Comparison of ENCODE assay signal across 1 cellular context in the genomic region with DNA sequence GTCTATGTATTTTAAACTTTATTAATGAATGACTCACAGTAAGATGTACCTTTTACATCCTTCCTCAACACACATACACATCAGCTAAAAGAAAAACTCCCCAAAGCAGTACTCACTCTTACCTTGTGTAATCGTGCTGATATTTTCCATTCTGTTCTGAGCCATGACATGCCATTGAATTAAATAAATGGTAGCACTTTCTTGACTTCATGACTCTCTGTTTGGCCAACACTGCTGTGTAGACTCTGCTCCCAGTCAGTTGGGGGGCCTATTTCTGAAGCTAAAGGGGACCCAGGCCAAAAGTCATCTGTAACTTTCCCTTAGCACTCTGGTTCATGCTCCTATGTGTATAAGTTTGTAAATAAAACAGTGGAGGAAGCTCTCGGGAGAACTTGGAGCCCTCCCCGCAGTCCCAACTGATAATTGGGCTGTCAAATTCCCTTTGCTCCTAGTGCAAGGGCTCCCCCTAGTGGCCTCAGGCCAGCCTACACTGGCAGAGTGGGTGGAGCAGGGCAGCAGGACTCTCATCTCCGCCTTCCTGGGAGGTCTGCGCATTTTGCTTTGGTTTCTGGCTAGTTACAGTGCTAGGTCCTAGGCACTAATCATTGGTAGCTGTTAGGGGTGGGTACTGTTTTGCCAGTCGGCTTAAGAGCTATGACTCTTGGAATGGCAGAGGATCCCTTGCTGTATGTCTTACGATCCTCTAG.
TF ChIP-seq lines count a peak whose summit lies in the region.

No MANE protein-coding gene starts in this region.

TF ChIP-seq in HepG2, 621 proteins besides CTCF, POLR2A, EP300 and RAD21 (continued from another document and continues in another):
- TF ChIP-seq AKNA (CRISPR knock-in tag; IDR thresholded peaks at IDR 0.05; ENCODE audit: borderline replicate concordance) (no peak), ZNF232 (CRISPR knock-in tag; IDR thresholded peaks at IDR 0.05; ENCODE audit: borderline replicate concordance) (no peak), GTF3A (CRISPR knock-in tag; conservative IDR thresholded peaks at IDR 0.05) (no peak), YEATS4 (CRISPR knock-in tag; IDR thresholded peaks at IDR 0.05; ENCODE audit: borderline replicate concordance) (no peak), REPIN1 (CRISPR knock-in tag; IDR thresholded peaks at IDR 0.05; ENCODE audit: borderline replicate concordance, low read depth) (no peak), ZNF709 (CRISPR knock-in tag; IDR thresholded peaks at IDR 0.05) (0 out of 2 replicates have a peak, but pooled peaks have one; percentile 46), DNMT1 (CRISPR knock-in tag; IDR thresholded peaks at IDR 0.05) (0 out of 2 replicates have a peak, but pooled peaks have one; percentile 38), PBX3 (CRISPR knock-in tag; IDR thresholded peaks at IDR 0.05; ENCODE audit: borderline replicate concordance) (no peak), HMG20A (CRISPR knock-in tag; IDR thresholded peaks at IDR 0.05; ENCODE audit: borderline replicate concordance) (no peak; the same call in 1 of the 2 replicates), MLLT10 (CRISPR knock-in tag; IDR thresholded peaks at IDR 0.05) (no peak), GABPB1 (CRISPR knock-in tag; IDR thresholded peaks at IDR 0.05) (no peak; the same call in 1 of the 2 replicates), STAG1 (CRISPR knock-in tag; IDR thresholded peaks at IDR 0.05) (peak; percentile 90), HMGXB4 (CRISPR knock-in tag; IDR thresholded peaks at IDR 0.05; ENCODE audit: borderline replicate concordance in 1 of 2, low read depth in 1 of 2) (peak; percentile 50 to 58; a peak in 2 of 4 replicates), MAZ (IDR thresholded peaks at IDR 0.05; ENCODE audit: borderline replicate concordance, low read depth, low read length) (no peak), MAZ (CRISPR knock-in tag; IDR thresholded peaks at IDR 0.05; ENCODE audit: low read depth) (peak; percentile 43; the same call in 1 of the 2 replicates), NCOA2 (CRISPR knock-in tag; IDR thresholded peaks at IDR 0.05) (0 out of 2 replicates have a peak, but pooled peaks have one; percentile 26), UBTF (CRISPR knock-in tag; IDR thresholded peaks at IDR 0.05) (no peak), ZNF431 (CRISPR knock-in tag; IDR thresholded peaks at IDR 0.05; ENCODE audit: borderline replicate concordance, low read depth) (no peak), KDM3A (CRISPR knock-in tag; IDR thresholded peaks at IDR 0.05; ENCODE audit: low read depth) (peak; percentile 63; the same call in 1 of the 2 replicates), ZNF678 (CRISPR knock-in tag; IDR thresholded peaks at IDR 0.05) (no peak)
- TF ChIP-seq, protein P1, sequence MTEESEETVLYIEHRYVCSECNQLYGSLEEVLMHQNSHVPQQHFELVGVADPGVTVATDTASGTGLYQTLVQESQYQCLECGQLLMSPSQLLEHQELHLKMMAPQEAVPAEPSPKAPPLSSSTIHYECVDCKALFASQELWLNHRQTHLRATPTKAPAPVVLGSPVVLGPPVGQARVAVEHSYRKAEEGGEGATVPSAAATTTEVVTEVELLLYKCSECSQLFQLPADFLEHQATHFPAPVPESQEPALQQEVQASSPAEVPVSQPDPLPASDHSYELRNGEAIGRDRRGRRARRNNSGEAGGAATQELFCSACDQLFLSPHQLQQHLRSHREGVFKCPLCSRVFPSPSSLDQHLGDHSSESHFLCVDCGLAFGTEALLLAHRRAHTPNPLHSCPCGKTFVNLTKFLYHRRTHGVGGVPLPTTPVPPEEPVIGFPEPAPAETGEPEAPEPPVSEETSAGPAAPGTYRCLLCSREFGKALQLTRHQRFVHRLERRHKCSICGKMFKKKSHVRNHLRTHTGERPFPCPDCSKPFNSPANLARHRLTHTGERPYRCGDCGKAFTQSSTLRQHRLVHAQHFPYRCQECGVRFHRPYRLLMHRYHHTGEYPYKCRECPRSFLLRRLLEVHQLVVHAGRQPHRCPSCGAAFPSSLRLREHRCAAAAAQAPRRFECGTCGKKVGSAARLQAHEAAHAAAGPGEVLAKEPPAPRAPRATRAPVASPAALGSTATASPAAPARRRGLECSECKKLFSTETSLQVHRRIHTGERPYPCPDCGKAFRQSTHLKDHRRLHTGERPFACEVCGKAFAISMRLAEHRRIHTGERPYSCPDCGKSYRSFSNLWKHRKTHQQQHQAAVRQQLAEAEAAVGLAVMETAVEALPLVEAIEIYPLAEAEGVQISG (CRISPR knock-in tag; IDR thresholded peaks at IDR 0.05) = no peak; the same call in 1 of the 2 replicates
- TF ChIP-seq, protein P2, sequence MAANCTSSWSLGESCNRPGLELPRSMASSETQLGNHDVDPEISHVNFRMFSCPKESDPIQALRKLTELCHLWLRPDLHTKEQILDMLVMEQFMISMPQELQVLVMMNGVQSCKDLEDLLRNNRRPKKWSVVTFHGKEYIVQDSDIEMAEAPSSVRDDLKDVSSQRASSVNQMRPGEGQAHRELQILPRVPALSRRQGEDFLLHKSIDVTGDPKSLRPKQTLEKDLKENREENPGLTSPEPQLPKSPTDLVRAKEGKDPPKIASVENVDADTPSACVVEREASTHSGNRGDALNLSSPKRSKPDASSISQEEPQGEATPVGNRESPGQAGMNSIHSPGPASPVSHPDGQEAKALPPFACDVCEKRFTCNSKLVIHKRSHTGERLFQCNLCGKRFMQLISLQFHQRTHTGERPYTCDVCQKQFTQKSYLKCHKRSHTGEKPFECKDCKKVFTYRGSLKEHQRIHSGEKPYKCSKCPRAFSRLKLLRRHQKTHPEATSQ (CRISPR knock-in tag; IDR thresholded peaks at IDR 0.05; ENCODE audit: borderline replicate concordance) = no peak
- TF ChIP-seq, protein P3, sequence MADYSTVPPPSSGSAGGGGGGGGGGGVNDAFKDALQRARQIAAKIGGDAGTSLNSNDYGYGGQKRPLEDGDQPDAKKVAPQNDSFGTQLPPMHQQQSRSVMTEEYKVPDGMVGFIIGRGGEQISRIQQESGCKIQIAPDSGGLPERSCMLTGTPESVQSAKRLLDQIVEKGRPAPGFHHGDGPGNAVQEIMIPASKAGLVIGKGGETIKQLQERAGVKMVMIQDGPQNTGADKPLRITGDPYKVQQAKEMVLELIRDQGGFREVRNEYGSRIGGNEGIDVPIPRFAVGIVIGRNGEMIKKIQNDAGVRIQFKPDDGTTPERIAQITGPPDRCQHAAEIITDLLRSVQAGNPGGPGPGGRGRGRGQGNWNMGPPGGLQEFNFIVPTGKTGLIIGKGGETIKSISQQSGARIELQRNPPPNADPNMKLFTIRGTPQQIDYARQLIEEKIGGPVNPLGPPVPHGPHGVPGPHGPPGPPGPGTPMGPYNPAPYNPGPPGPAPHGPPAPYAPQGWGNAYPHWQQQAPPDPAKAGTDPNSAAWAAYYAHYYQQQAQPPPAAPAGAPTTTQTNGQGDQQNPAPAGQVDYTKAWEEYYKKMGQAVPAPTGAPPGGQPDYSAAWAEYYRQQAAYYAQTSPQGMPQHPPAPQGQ (CRISPR knock-in tag; IDR thresholded peaks at IDR 0.05; ENCODE audit: borderline replicate concordance) = no peak
- TF ChIP-seq, protein P4, sequence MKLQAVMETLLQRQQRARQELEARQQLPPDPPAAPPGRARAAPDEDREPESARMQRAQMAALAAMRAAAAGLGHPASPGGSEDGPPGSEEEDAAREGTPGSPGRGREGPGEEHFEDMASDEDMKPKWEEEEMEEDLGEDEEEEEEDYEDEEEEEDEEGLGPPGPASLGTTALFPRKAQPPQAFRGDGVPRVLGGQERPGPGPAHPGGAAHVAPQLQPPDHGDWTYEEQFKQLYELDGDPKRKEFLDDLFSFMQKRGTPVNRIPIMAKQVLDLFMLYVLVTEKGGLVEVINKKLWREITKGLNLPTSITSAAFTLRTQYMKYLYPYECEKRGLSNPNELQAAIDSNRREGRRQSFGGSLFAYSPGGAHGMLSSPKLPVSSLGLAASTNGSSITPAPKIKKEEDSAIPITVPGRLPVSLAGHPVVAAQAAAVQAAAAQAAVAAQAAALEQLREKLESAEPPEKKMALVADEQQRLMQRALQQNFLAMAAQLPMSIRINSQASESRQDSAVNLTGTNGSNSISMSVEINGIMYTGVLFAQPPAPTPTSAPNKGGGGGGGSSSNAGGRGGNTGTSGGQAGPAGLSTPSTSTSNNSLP (IDR thresholded peaks at IDR 0.05; ENCODE audit: low read depth, low read length) = peak; percentile 59
